ENCODE assay signal across 21 cellular contexts in the genomic region with DNA sequence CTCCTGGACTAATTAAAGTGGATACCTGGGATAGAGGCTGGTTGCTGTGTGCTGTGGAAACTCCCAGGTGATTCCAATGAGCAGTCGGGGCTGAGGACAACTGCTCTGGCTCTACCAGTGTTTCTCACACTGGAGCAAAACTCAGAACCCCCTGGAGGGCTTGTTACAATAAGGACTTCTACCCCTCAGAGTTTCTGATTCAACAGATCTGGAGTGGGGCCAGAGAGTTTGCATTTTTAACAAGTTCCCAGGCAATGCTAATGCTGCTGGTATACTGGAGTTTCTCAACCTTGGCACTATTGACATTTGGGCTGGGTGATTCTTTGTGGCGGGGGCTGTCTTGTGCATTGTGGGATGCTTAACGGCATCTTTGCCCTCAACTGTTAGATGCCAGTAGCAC.
DNase-seq lines count a peak whose midpoint lies in the region; FAIRE-seq and TF ChIP-seq lines count a peak whose summit lies in the region.
"Had no signal": no experiment of that assay in that cellular context is flagged by ENCODE, and none has a peak within 500 bp of the region (broad histone marks: within the 10 kb centered on the region; RNA-seq: fewer than 3 reads in every experiment).

No MANE protein-coding gene starts in this region.

- no peaks in the 10 kb centered on the region for H3K4me1 Mint-ChIP-seq in astrocyte (ENCODE audit: low read depth, unreplicated experiment)
- H3K4me1 Mint-ChIP-seq in brain = peaks cover 8% of the 10 kb centered on the region
- H3K4me1 Mint-ChIP-seq: CD4-positive, alpha-beta memory T cell had no signal

- no peak overlapping the region for H3K4me2 ChIP-seq in astrocyte (ENCODE audit: low read length)
- H3K4me2 ChIP-seq: A549 had no signal

- H3K36me3 ChIP-seq in astrocyte (ENCODE audit: insufficient read depth, low read length) (no peaks in the 10 kb centered on the region), brain microvascular endothelial cell (replicated peaks) (no peaks in the 10 kb centered on the region)

- H2AFZ ChIP-seq in astrocyte (ENCODE audit: low read depth, low read length) = no peak overlapping the region

- no peak for FAIRE-seq in astrocyte (lab: Jason Lieb, UNC)
- FAIRE-seq: A549, GM12891, GM18507, H1 had no signal

- H3K9ac ChIP-seq in astrocyte (ENCODE audit: low read length) = no peak overlapping the region

- no peaks in the 10 kb centered on the region for H3K79me2 ChIP-seq in astrocyte (ENCODE audit: insufficient read depth, low read length)

- no peaks in the 10 kb centered on the region for H3K9me3 ChIP-seq in astrocyte (ENCODE audit: insufficient read depth, low read depth, low read length)

- no peak overlapping the region for H3K27ac Mint-ChIP-seq in astrocyte (ENCODE audit: unreplicated experiment)
- H3K27ac Mint-ChIP-seq in brain = peak overlapping the region in 4 of 5 experiments; percentile 39 to 86 (median 62)
- H3K27ac Mint-ChIP-seq: CD4-positive, alpha-beta memory T cell had no signal

- peaks cover 4% of the 10 kb centered on the region for H3K27me3 Mint-ChIP-seq in astrocyte (ENCODE audit: low read depth, unreplicated experiment)
- no peaks in the 10 kb centered on the region for H3K27me3 Mint-ChIP-seq in brain

- peaks cover 2% of the 10 kb centered on the region for H3K27me3 ChIP-seq in astrocyte (ENCODE audit: insufficient read depth, low read length)
- H3K27me3 ChIP-seq in brain microvascular endothelial cell (replicated peaks) = no peaks in the 10 kb centered on the region

- H4K20me1 ChIP-seq in astrocyte (ENCODE audit: insufficient read depth, low read length) = no peaks in the 10 kb centered on the region

- DNase-seq in Daoy (ENCODE audit: low read depth) = peak; percentile 15
- peak; percentile 14 for DNase-seq in astrocyte (ENCODE audit: low read depth)
- peak; percentile 7 for DNase-seq in stromal cell of bone marrow (ENCODE audit: low read depth)
- no peak for DNase-seq in DMS 273 (lab: John Stamatoyannopoulos, UW; ENCODE audit: unreplicated experiment)
- no peak for DNase-seq in activated naive CD4-positive, alpha-beta T cell (lab: John Stamatoyannopoulos, UW)
- DNase-seq in activated effector memory CD4-positive, alpha-beta T cell treated with anti-CD3 and anti-CD28 coated beads, Interleukin-2, amount 50 U/mL, for 16 hours = no peak
- DNase-seq in brain microvascular endothelial cell = no peak
- DNase-seq: 8988T; C1 segment of cervical spinal cord; CD4-positive, alpha-beta memory T cell; COR-L47; DMS 273 treated with DMSO at 0.1 percent for 48 hours; DMS79; GF-D8; H7; HCEC 1CT had no signal

- H3K4me3 Mint-ChIP-seq in astrocyte (ENCODE audit: unreplicated experiment) (no peak overlapping the region), brain (no peak overlapping the region)
- H3K4me3 Mint-ChIP-seq: CD4-positive, alpha-beta memory T cell had no signal

- H3K4me1 ChIP-seq in astrocyte (ENCODE audit: insufficient read depth, low read length) = peaks cover 3% of the 10 kb centered on the region
- H3K4me1 ChIP-seq: A549 had no signal

- peaks cover 3% of the 10 kb centered on the region for H3K9me3 Mint-ChIP-seq in astrocyte (ENCODE audit: unreplicated experiment)
- peaks cover 0 to 2% (median 0%) of the 10 kb centered on the region in 5 experiments for H3K9me3 Mint-ChIP-seq in brain
- H3K9me3 Mint-ChIP-seq: CD4-positive, alpha-beta memory T cell had no signal

- no peak overlapping the region for H3K4me3 ChIP-seq in astrocyte (ENCODE audit: insufficient read depth, low read depth, low read length)
- no peak overlapping the region for H3K4me3 ChIP-seq in brain microvascular endothelial cell (ENCODE audit: low read depth, low read length)
- H3K4me3 ChIP-seq: A549 had no signal

- TF ChIP-seq CTCF in astrocyte (IDR thresholded peaks at IDR 0.05; ENCODE audit: insufficient read depth, low read depth, low read length) = no peak
- TF ChIP-seq CTCF in brain (conservative IDR thresholded peaks at IDR 0.05) = no peak
- no peak for TF ChIP-seq CTCF in brain microvascular endothelial cell (IDR thresholded peaks at IDR 0.05; ENCODE audit: low read depth, low read length, missing control alignments)

- in situ Hi-C loops in brain microvascular endothelial cell (cut with HindIII; ENCODE audit: low pct_ligation_motif_present, low sequenced_read_pairs) = no loop called here

- H3K36me3 Mint-ChIP-seq in astrocyte (ENCODE audit: low read depth, unreplicated experiment) = no peaks in the 10 kb centered on the region
- no peaks in the 10 kb centered on the region for H3K36me3 Mint-ChIP-seq in brain
- H3K36me3 Mint-ChIP-seq: CD4-positive, alpha-beta memory T cell had no signal

- H3K27ac ChIP-seq in astrocyte (ENCODE audit: low read depth, low read length) (no peak overlapping the region), brain microvascular endothelial cell (no peak overlapping the region)
- H3K27ac ChIP-seq: A549 had no signal

Comparison
In these comparisons a context has a peak if more than half of its experiments do, and no peak if none do; other contexts are left out.
1. DNase-seq: peak in Daoy (single experiment), astrocyte (single experiment) and stromal cell of bone marrow (single experiment); none in DMS 273 (single experiment), activated naive CD4-positive, alpha-beta T cell (0 of 4), activated effector memory CD4-positive, alpha-beta T cell treated with anti-CD3 and anti-CD28 coated beads, Interleukin-2, amount 50 U/mL, for 16 hours (single experiment) and brain microvascular endothelial cell (single experiment).